In the genomic region with DNA sequence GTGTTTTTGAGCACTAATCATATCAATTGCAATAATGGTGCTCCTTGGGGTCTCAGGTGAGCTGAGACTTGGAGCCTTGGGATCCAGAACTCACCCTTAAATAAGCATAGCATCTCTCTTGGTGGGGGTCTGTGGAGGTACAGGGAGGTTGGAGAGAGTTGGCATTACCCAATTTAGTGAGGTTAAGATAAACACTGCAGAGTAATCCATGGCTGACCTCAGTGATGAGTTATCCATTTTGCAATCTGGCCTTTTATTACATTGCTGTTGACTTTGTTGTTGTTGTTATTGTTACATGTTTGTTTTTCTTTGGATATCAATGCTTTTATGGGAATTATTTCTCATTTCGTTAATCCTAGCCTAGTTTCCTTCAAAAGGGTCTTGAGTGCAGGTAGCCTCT, we compare ENCODE assay signal across 11 cellular contexts.
"Had no signal": no experiment of that assay in that cellular context is flagged by ENCODE, and none has a peak within 500 bp of the region (broad histone marks: within the 10 kb centered on the region; RNA-seq: fewer than 3 reads in every experiment).

No MANE protein-coding gene starts in this region.

- H3K4me2 ChIP-seq: GM23338 had no signal

- H3K9ac ChIP-seq: GM23248 had no signal

- H3K4me1 ChIP-seq: HAP-1 had no signal

- ATAC-seq: GM23338, HCT116 had no signal

- H3K27ac ChIP-seq: GM23248 had no signal

- H2AFZ ChIP-seq: GM23248, GM23338 had no signal

- H3K36me3 ChIP-seq: HAP-1 had no signal

- H3K4me3 ChIP-seq: GM23248, GM23338, HAP-1 had no signal

- FAIRE-seq: H1, H54 had no signal

- DNase-seq: GM23248, GOT3, H7, H9, HCEC 1CT, HFFc6 had no signal

- H3K9me3 ChIP-seq: HAP-1 had no signal
